ENCODE assay signal across 17 cellular contexts in the genomic region with DNA sequence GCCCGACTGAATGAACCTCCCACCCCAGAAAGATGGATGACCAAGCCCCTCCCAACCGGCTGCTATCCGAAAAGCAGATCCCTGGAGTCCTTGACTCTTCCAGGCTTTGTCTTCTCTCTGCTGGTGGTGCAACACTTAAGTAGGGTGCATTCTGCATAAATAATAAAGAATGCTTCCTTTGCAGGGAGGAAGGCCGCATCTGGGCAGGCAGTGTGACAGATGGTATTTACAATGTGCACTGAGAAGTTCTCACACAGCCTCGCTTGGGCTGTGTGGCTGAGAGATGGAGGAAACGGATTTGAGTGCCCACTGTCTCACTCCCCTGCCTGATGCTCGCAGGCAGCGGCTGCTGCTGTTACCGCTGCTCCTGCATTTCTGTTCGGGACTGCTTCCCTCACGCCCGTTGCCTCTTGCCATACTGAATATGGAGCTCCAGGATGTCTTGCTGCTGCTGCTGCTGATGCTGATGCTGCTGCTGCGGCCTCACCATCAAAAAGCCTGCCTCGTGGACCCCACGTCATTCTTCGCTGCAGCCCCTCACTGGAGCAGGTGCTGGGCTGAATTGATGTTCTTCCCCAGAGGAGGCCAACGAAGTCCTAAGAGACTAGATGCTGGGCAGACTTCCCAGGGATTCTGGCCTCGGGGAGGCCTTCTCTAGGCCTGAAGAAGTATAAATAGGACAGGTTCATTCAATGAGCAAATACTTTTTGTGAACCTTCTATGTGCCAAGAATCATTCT. TPM values are rescaled to one million over a fixed set of nuclear protein-coding genes. Genes with fewer than 3 reads are reported as not detected.
DNase-seq lines count a peak whose midpoint lies in the region; ATAC-seq and TF ChIP-seq lines count a peak whose summit lies in the region.
"Had no signal": no experiment of that assay in that cellular context is flagged by ENCODE, and none has a peak within 500 bp of the region (broad histone marks: within the 10 kb centered on the region; RNA-seq: fewer than 3 reads in every experiment).

No MANE protein-coding gene starts in this region.

- TF ChIP-seq CTCF in endodermal cell (conservative IDR thresholded peaks at IDR 0.05) = no peak

- no peak overlapping the region for H3K27ac Mint-ChIP-seq in endodermal cell
- H3K27ac Mint-ChIP-seq: memory B cell had no signal

- no peaks in the 10 kb centered on the region for H3K9me3 Mint-ChIP-seq in endodermal cell
- H3K9me3 Mint-ChIP-seq: activated T-cell treated with anti-CD3 and anti-CD28 coated beads, Interleukin-2, amount 50 U/mL, for 4 hours; memory B cell; nephron had no signal

- WGBS in endodermal cell (ENCODE audit: insufficient coverage in 1 of 2, insufficient read length in 1 of 2), 2 experiments = 55 to 59% methylated on average over 16 to 18 of the region's 18 CpGs

- no peak overlapping the region for H3K4me3 ChIP-seq in endodermal cell (ENCODE audit: low read length)
- H3K4me3 ChIP-seq: right lobe of liver had no signal

- no peaks in the 10 kb centered on the region for H3K4me1 ChIP-seq in endodermal cell (ENCODE audit: control insufficient read depth, insufficient read depth, low read length)
- H3K4me1 ChIP-seq: right lobe of liver had no signal

- H3K27ac ChIP-seq in endodermal cell (ENCODE audit: low read depth, low read length) (peak overlapping the region; percentile 86), substantia nigra (ENCODE audit: low read depth, low read length, poor library complexity, severe bottlenecking) (peak overlapping the region; percentile 60)
- H3K27ac ChIP-seq: C4-2B, right lobe of liver had no signal

- intact Hi-C loops in left ventricle myocardium superior (cut with micrococcal nuclease) = no loop called here

- no peak overlapping the region for H3K4me3 Mint-ChIP-seq in endodermal cell
- H3K4me3 Mint-ChIP-seq: activated T-cell treated with anti-CD3 and anti-CD28 coated beads, Interleukin-2, amount 50 U/mL, for 4 hours; memory B cell had no signal

- DNase-seq in NCI-H1092 treated with DMSO at 0.1 percent for 48 hours (lab: John Stamatoyannopoulos, UW) = peak; percentile 50
- peak; percentile 45 to 87 for DNase-seq in NCI-H446 (lab: John Stamatoyannopoulos, UW)
- peak; percentile 67 for DNase-seq in endodermal cell
- DNase-seq in substantia nigra (lab: John Stamatoyannopoulos, UW) = no peak
- DNase-seq in SHP77 (lab: John Stamatoyannopoulos, UW) = no peak
- no peak for DNase-seq in stimulated activated naive CD4-positive, alpha-beta T cell (lab: John Stamatoyannopoulos, UW)
- DNase-seq in left ventricle myocardium superior = no peak
- DNase-seq: activated CD4-positive, alpha-beta T cell treated with anti-CD3 and anti-CD28 coated beads, Interleukin-2, amount 50 U/mL, for 1 hour; activated T-cell treated with anti-CD3 and anti-CD28 coated beads, Interleukin-2, amount 50 U/mL, for 4 hours; foreskin melanocyte; MM.1S; NCI-H526; right lobe of liver; stimulated activated CD4-positive, alpha-beta T cell treated with anti-CD3 and anti-CD28 coated beads, Interleukin-1b, Interleukin-23, amount 100 ng/mL, for 48 hours had no signal

- ATAC-seq in left ventricle myocardium superior = no peak
- ATAC-seq: activated T-cell treated with anti-CD3 and anti-CD28 coated beads, Interleukin-2, amount 50 U/mL, for 4 hours; right lobe of liver had no signal

- no peaks in the 10 kb centered on the region for H3K36me3 Mint-ChIP-seq in endodermal cell (ENCODE audit: low read depth)
- H3K36me3 Mint-ChIP-seq: memory B cell had no signal

- H3K9me3 ChIP-seq in endodermal cell (ENCODE audit: control insufficient read depth, low read length) = no peaks in the 10 kb centered on the region
- H3K9me3 ChIP-seq: right lobe of liver had no signal

- peaks cover 7% of the 10 kb centered on the region for H3K4me1 Mint-ChIP-seq in endodermal cell
- H3K4me1 Mint-ChIP-seq: memory B cell had no signal

- H3K27me3 Mint-ChIP-seq in endodermal cell (ENCODE audit: insufficient read depth) = peaks cover 34% of the 10 kb centered on the region

- H3K9ac ChIP-seq in endodermal cell (ENCODE audit: extremely low read depth, low read length, poor library complexity, severe bottlenecking) = no peak overlapping the region

- no peaks in the 10 kb centered on the region for H3K36me3 ChIP-seq in endodermal cell (ENCODE audit: control insufficient read depth, insufficient read depth, low read length)
- H3K36me3 ChIP-seq: right lobe of liver had no signal

- H3K27me3 ChIP-seq in endodermal cell (ENCODE audit: control insufficient read depth, insufficient read depth, low read length, poor library complexity, severe bottlenecking) = peaks cover 27% of the 10 kb centered on the region
- H3K27me3 ChIP-seq: right lobe of liver had no signal

RNA-seq across cellular contexts. Expression of gene RHBDL3, which starts 7.1 kb away (rescaled TPM):
- 1 to 10 TPM in 1 of 2 donors, under 1 TPM in 1; 0.35 to 1.4 TPM for total RNA-seq in endodermal cell
- 17.1 TPM for polyA plus RNA-seq in endodermal cell (2013, experiment 1 of 2)
- polyA plus RNA-seq in endodermal cell (2013, experiment 2 of 2) = 11.5 TPM
- total RNA-seq in left ventricle myocardium superior = 3.1 TPM

Comparison
In these comparisons a context has a peak if more than half of its experiments do, and no peak if none do; other contexts are left out.
1. DNase-seq: peak in NCI-H1092 treated with DMSO at 0.1 percent for 48 hours (single experiment), NCI-H446 (2 of 2) and endodermal cell (single experiment); none in substantia nigra (0 of 49), SHP77 (0 of 2), stimulated activated naive CD4-positive, alpha-beta T cell (0 of 6) and left ventricle myocardium superior (single experiment).